16 cellular contexts compared by ENCODE assay signal in the genomic region with DNA sequence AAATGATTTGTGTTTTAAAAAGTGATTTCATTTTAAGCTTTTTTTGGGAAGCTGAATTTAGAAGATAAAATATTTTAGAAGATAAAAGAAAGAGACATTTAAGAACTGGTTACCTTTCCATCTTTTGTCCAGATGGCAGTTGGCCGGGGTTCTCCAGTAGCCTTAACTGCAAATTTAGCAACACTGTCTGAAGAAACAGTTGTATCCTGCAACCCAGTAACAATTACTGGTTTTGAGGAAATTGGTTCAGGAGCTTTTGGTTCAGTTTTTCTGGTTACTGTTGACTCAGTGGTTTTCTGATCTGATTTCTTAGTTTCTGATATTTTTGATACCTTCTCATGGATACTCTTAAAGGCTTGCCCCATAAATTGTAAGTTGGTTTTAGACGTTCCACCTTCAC. TPM values are rescaled to one million over a fixed set of nuclear protein-coding genes. Genes with fewer than 3 reads are reported as not detected.
DNase-seq lines count a peak whose midpoint lies in the region; ATAC-seq and TF ChIP-seq lines count a peak whose summit lies in the region.
"Had no signal": no experiment of that assay in that cellular context is flagged by ENCODE, and none has a peak within 500 bp of the region (broad histone marks: within the 10 kb centered on the region; RNA-seq: fewer than 3 reads in every experiment).

No MANE protein-coding gene starts in this region.

- no peaks in the 10 kb centered on the region for H3K79me2 ChIP-seq in MM.1S (ENCODE audit: low read length)

- H3K9me2 ChIP-seq in MM.1S (replicated peaks; ENCODE audit: insufficient read depth, low read length) = no peaks in the 10 kb centered on the region

- no peak for TF ChIP-seq POLR2A in prostate gland (IDR thresholded peaks at IDR 0.05)

- H2AFZ ChIP-seq in MM.1S (ENCODE audit: low read length) = no peak overlapping the region

- peaks cover 43% of the 10 kb centered on the region for H3K4me1 Mint-ChIP-seq in activated naive CD8-positive, alpha-beta T cell treated with anti-CD3 and anti-CD28 coated beads for 36 hours

- H3K9me3 ChIP-seq in MM.1S (replicated peaks; ENCODE audit: insufficient read depth, low read length) = no peaks in the 10 kb centered on the region
- H3K9me3 ChIP-seq in prostate gland = no peaks in the 10 kb centered on the region
- H3K9me3 ChIP-seq: right lobe of liver had no signal

- 72% methylated on average over 2 of the region's 2 CpGs for whole genome bisulfite sequencing in prostate gland

- H3F3A ChIP-seq in MM.1S (ENCODE audit: insufficient read depth, low read length) = peaks cover 16% of the 10 kb centered on the region

- intact Hi-C loops in prostate gland (cut with DNase I) = no loop called here

- no peaks in the 10 kb centered on the region for H3K27me3 ChIP-seq in MM.1S (replicated peaks; ENCODE audit: insufficient read depth, low read length)
- H3K27me3 ChIP-seq in prostate gland (replicated peaks; ENCODE audit: insufficient read depth) = no peaks in the 10 kb centered on the region
- H3K27me3 ChIP-seq: right lobe of liver had no signal

- H3K4me3 ChIP-seq in MM.1S (ENCODE audit: low read length) (no peak overlapping the region), prostate gland (no peak overlapping the region)
- H3K4me3 ChIP-seq: right lobe of liver had no signal

- H3K9ac ChIP-seq in MM.1S (ENCODE audit: low read length) = no peak overlapping the region

- H3K9me3 Mint-ChIP-seq in activated naive CD8-positive, alpha-beta T cell treated with anti-CD3 and anti-CD28 coated beads for 36 hours = peaks cover 3% of the 10 kb centered on the region
- H3K9me3 Mint-ChIP-seq: CD4-positive, alpha-beta T cell had no signal

- no peaks in the 10 kb centered on the region; the same call in 1 of the 2 replicates for H4K20me1 ChIP-seq in MM.1S (ENCODE audit: insufficient read depth, low read length)

- no peak overlapping the region for H3K4me3 Mint-ChIP-seq in activated naive CD8-positive, alpha-beta T cell treated with anti-CD3 and anti-CD28 coated beads for 36 hours
- H3K4me3 Mint-ChIP-seq: CD4-positive, alpha-beta T cell; neural crest cell; T-cell had no signal

- peaks cover 17% of the 10 kb centered on the region for H3K4me1 ChIP-seq in MM.1S (ENCODE audit: low read length)
- H3K4me1 ChIP-seq in prostate gland (replicated peaks) = no peaks in the 10 kb centered on the region
- H3K4me1 ChIP-seq: right lobe of liver had no signal

- H3K27ac ChIP-seq in MM.1S (ENCODE audit: low read length) = no peak overlapping the region
- no peak overlapping the region for H3K27ac ChIP-seq in prostate gland

- DNase-seq in GF-D8 (lab: John Stamatoyannopoulos, UW) = peak; percentile 68
- DNase-seq in MM.1S = no peak
- no peak for DNase-seq in activated naive CD8-positive, alpha-beta T cell treated with anti-CD3 and anti-CD28 coated beads for 36 hours
- DNase-seq in COR-L47 (lab: John Stamatoyannopoulos, UW) = no peak
- DNase-seq in prostate gland (ENCODE audit: low spot score) = no peak
- DNase-seq: CD4-positive, alpha-beta T cell; EL; foreskin melanocyte; NCI-H1105; right lobe of liver; stimulated activated naive CD4-positive, alpha-beta T cell; T-cell had no signal

- H3K4me2 ChIP-seq in MM.1S (ENCODE audit: low read depth, low read length) = peak overlapping the region; percentile 35; the same call in 1 of the 2 replicates

- ATAC-seq in GM19397 (IDR thresholded peaks at IDR 0.05; ENCODE audit: unreplicated experiment) (peak; percentile 17), GM21576 (IDR thresholded peaks at IDR 0.05; ENCODE audit: unreplicated experiment) (no peak)
- ATAC-seq: Panc1, T-cell had no signal

- no peaks in the 10 kb centered on the region for H3K36me3 ChIP-seq in MM.1S (replicated peaks; ENCODE audit: insufficient read depth, low read length)
- no peaks in the 10 kb centered on the region for H3K36me3 ChIP-seq in prostate gland

- H3K27ac Mint-ChIP-seq in activated naive CD8-positive, alpha-beta T cell treated with anti-CD3 and anti-CD28 coated beads for 36 hours = peak overlapping the region; percentile 75
- H3K27ac Mint-ChIP-seq: CD4-positive, alpha-beta T cell had no signal

- H3K27me3 Mint-ChIP-seq in activated naive CD8-positive, alpha-beta T cell treated with anti-CD3 and anti-CD28 coated beads for 36 hours = no peaks in the 10 kb centered on the region
- H3K27me3 Mint-ChIP-seq: CD4-positive, alpha-beta T cell; T-cell had no signal

- TF ChIP-seq CTCF in MM.1S (IDR thresholded peaks at IDR 0.05; ENCODE audit: low read length) (no peak), prostate gland (IDR thresholded peaks at IDR 0.05) (no peak)

- peaks cover 60% of the 10 kb centered on the region for H3K36me3 Mint-ChIP-seq in activated naive CD8-positive, alpha-beta T cell treated with anti-CD3 and anti-CD28 coated beads for 36 hours

RNA-seq across cellular contexts. Expression of a gene that starts 49.9 kb away (rescaled TPM):
- 10 to 100 TPM; 24.9 to 28.1 TPM for total RNA-seq in activated naive CD8-positive, alpha-beta T cell treated with anti-CD3 and anti-CD28 coated beads for 36 hours
- total RNA-seq in prostate gland = 10 to 100 TPM in 1 of 2 donors, 1 to 10 TPM in 1; 8.2 to 15.7 TPM

RNA-seq across cellular contexts. Expression of a gene that starts 51.7 kb away (rescaled TPM):
- 1 to 10 TPM; 3.8 to 4.7 TPM for total RNA-seq in activated naive CD8-positive, alpha-beta T cell treated with anti-CD3 and anti-CD28 coated beads for 36 hours
- 10 to 100 TPM in 1 of 2 donors, 1 to 10 TPM in 1; 6.0 to 12.5 TPM for total RNA-seq in prostate gland
